ENCODE assay signal across 22 cellular contexts in the genomic region with DNA sequence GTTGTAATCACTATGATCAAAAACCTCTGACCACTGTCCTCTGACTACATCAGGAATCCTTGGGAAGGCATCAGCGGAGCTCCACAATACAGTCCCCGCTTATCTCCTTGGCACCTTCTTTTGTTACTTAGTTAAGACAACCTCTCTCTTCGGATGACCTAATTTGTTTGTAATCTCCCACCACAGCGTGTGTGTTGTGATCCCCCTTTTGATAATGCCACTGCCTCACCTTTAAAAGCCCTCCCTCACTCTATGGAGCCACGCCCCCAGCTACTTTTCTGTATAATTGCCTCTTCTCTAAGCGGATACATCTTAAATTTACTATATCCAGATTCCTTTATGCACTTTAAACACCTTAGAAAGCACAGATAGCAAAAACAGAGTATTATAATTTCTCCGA. TPM values are rescaled to one million over a fixed set of nuclear protein-coding genes. Genes with fewer than 3 reads are reported as not detected.
A peak's percentile ranks its signal among the peaks of the same experiment; 100 is the strongest.
DNase-seq lines count a peak whose midpoint lies in the region; ATAC-seq and TF ChIP-seq lines count a peak whose summit lies in the region.
"Had no signal": no experiment of that assay in that cellular context is flagged by ENCODE, and none has a peak within 500 bp of the region (broad histone marks: within the 10 kb centered on the region; RNA-seq: fewer than 3 reads in every experiment).

No MANE protein-coding gene starts in this region.

- H3K4me3 ChIP-seq in HCT116 (replicated peaks in 1 of 2; ENCODE audit: low read depth in 1 of 2, low read length in 2 of 2) = no peak overlapping the region
- H3K4me3 ChIP-seq in HUES48 (ENCODE audit: low read depth, low read length) = no peak overlapping the region
- no peak overlapping the region for H3K4me3 ChIP-seq in sigmoid colon
- H3K4me3 ChIP-seq in Karpas-422 (ENCODE audit: low read length) = no peak overlapping the region
- H3K4me3 ChIP-seq: A549; BLaER1 treated with 17β-estradiol and CSF1 and Interleukin-3, amounts not matched to agents 10 nM and 100 nM; GM12878; GM23248 had no signal

- POLR2A ChIA-PET in HCT116 (lab: Charles Lee) = no interaction called here

- H4K20me1 ChIP-seq in HCT116 (ENCODE audit: insufficient read depth) (no peaks in the 10 kb centered on the region), Karpas-422 (ENCODE audit: insufficient read depth, low read depth, low read length) (no peaks in the 10 kb centered on the region)
- H4K20me1 ChIP-seq: BLaER1 treated with 17β-estradiol and CSF1 and Interleukin-3, amounts not matched to agents 10 nM and 100 nM had no signal

- TF ChIP-seq RAD21 in HCT116 (IDR thresholded peaks at IDR 0.05; ENCODE audit: low read depth) = no peak

- no peak for TF ChIP-seq EP300 in sigmoid colon (IDR thresholded peaks at IDR 0.05)

- H3K9me3 ChIP-seq in HCT116 (ENCODE audit: control insufficient read depth in 1 of 2, insufficient read depth in 1 of 2, low read depth in 1 of 2, low read length in 2 of 2) = no peaks in the 10 kb centered on the region
- no peaks in the 10 kb centered on the region for H3K9me3 ChIP-seq in HUES48 (ENCODE audit: control insufficient read depth, insufficient read depth, low read length)
- no peaks in the 10 kb centered on the region for H3K9me3 ChIP-seq in sigmoid colon
- no peaks in the 10 kb centered on the region for H3K9me3 ChIP-seq in Karpas-422 (ENCODE audit: low read length)
- H3K9me3 ChIP-seq: A549, BE2C had no signal

- H3K36me3 ChIP-seq in HCT116 (ENCODE audit: control insufficient read depth in 1 of 2, insufficient read depth in 2 of 2, low read length in 2 of 2) = no peaks in the 10 kb centered on the region
- H3K36me3 ChIP-seq in HUES48 (ENCODE audit: control insufficient read depth, insufficient read depth, low read length) = no peaks in the 10 kb centered on the region
- no peaks in the 10 kb centered on the region for H3K36me3 ChIP-seq in sigmoid colon
- no peaks in the 10 kb centered on the region for H3K36me3 ChIP-seq in Karpas-422 (ENCODE audit: insufficient read depth, low read length)
- H3K36me3 ChIP-seq: BE2C; BLaER1 treated with 17β-estradiol and CSF1 and Interleukin-3, amounts not matched to agents 10 nM and 100 nM had no signal

- no peak for ATAC-seq in HCT116
- ATAC-seq in GM18868 (IDR thresholded peaks at IDR 0.05; ENCODE audit: unreplicated experiment) = no peak
- ATAC-seq: GM12878 had no signal

- H3K4me2 ChIP-seq in HCT116 (ENCODE audit: low read length) (no peak overlapping the region), Karpas-422 (ENCODE audit: low read depth, low read length, poor library complexity, severe bottlenecking) (no peak overlapping the region)
- H3K4me2 ChIP-seq: A549; BLaER1 treated with 17β-estradiol and CSF1 and Interleukin-3, amounts not matched to agents 10 nM and 100 nM had no signal

- H3K79me2 ChIP-seq in HCT116 (ENCODE audit: insufficient read depth, low read length) = no peaks in the 10 kb centered on the region
- H3K79me2 ChIP-seq in Karpas-422 (ENCODE audit: low read length) = no peaks in the 10 kb centered on the region

- no peak for DNase-seq in HCT116 (ENCODE audit: low read depth, low spot score)
- peak; percentile 27 for DNase-seq in iPS-NIHi7 (ENCODE audit: extremely low spot score)
- DNase-seq in mucosa of gallbladder (ENCODE audit: low spot score) = no peak
- no peak for DNase-seq in sigmoid colon
- DNase-seq in Karpas-422 = no peak
- DNase-seq: 8988T; AML-193; CD4-positive, alpha-beta T cell; CD8-positive, alpha-beta memory T cell; DMS 273 treated with DMSO at 0.1 percent for 48 hours; DMS79; GDM1; H9 had no signal

- CTCF ChIA-PET in HCT116 (lab: Charles Lee) = interaction anchor here (0.8 kb wide), 1 partner anchor 15 kb away, joined by 3 read pairs; no protein-coding TSS in a partner anchor

- BruUV-seq in HCT116 (replicated peaks; lab: Mats Ljungman, UMichigan) = no TSS peak

- H3K27me3 ChIP-seq in HCT116 (ENCODE audit: insufficient read depth, low read length) = no peaks in the 10 kb centered on the region
- H3K27me3 ChIP-seq in HUES48 (ENCODE audit: control insufficient read depth, insufficient read depth, low read length) = no peaks in the 10 kb centered on the region
- H3K27me3 ChIP-seq in sigmoid colon = peaks cover 0 to 3% (median 0%) of the 10 kb centered on the region in 3 donors
- H3K27me3 ChIP-seq in Karpas-422 (ENCODE audit: low read length) = no peaks in the 10 kb centered on the region
- H3K27me3 ChIP-seq: BLaER1 treated with 17β-estradiol and CSF1 and Interleukin-3, amounts not matched to agents 10 nM and 100 nM had no signal

- TF ChIP-seq POLR2A in HCT116 (IDR thresholded peaks at IDR 0.05; ENCODE audit: borderline replicate concordance, extremely low read depth, insufficient read depth, insufficient read length) (no peak), sigmoid colon (IDR thresholded peaks at IDR 0.05) (no peak)

- WGBS in sigmoid colon, 2 donors = 62 to 72% methylated on average over 7 of the region's 7 CpGs

- RAD21 ChIA-PET in HCT116 (lab: Charles Lee; ENCODE audit: low non-redundant PET in 1 of 2, low total read pairs in 2 of 2, uncharacterized antibody in 2 of 2, unreplicated experiment in 2 of 2) = no interaction called here

- H3K9me2 ChIP-seq in HCT116 (ENCODE audit: insufficient read depth) (0 out of 2 replicates have a peak, but pooled peaks cover 4% of the 10 kb centered on the region), Karpas-422 (replicated peaks; ENCODE audit: insufficient read depth, low read length) (no peaks in the 10 kb centered on the region)

- no peak overlapping the region for H3K9ac ChIP-seq in HCT116 (ENCODE audit: low read length)
- no peak overlapping the region for H3K9ac ChIP-seq in HUES48 (ENCODE audit: low read depth, low read length)
- H3K9ac ChIP-seq in Karpas-422 (ENCODE audit: low read length) = no peak overlapping the region
- H3K9ac ChIP-seq: BLaER1 treated with 17β-estradiol and CSF1 and Interleukin-3, amounts not matched to agents 10 nM and 100 nM; GM23248 had no signal

- H2AFZ ChIP-seq in HCT116 (ENCODE audit: low read depth, low read length, poor library complexity, severe bottlenecking) (peak overlapping the region; percentile 57), Karpas-422 (ENCODE audit: low read length) (no peak overlapping the region)
- H2AFZ ChIP-seq: GM23248 had no signal

- no peak for TF ChIP-seq CTCF in HCT116 (IDR thresholded peaks at IDR 0.05 in 2 of 3, conservative IDR thresholded peaks at IDR 0.05 in 1 of 3; ENCODE audit: borderline replicate concordance in 1 of 3, insufficient read depth in 1 of 3, low read depth in 2 of 3, low read length in 2 of 3)
- TF ChIP-seq CTCF in sigmoid colon (IDR thresholded peaks at IDR 0.05) = no peak

- intact Hi-C loops in HCT116 (cut with micrococcal nuclease) = no loop called here
- intact Hi-C loops in sigmoid colon (cut with DNase I) = no loop called here

- H3K4me1 ChIP-seq in HCT116 (ENCODE audit: control insufficient read depth in 1 of 2, insufficient read depth in 2 of 2, low read length in 2 of 2) = 0 out of 4 replicates have a peak, but pooled peaks cover 2 to 5% of the 10 kb centered on the region in 2 experiments
- peaks cover 7% of the 10 kb centered on the region for H3K4me1 ChIP-seq in HUES48 (ENCODE audit: control insufficient read depth, insufficient read depth, low read length)
- H3K4me1 ChIP-seq in sigmoid colon = no peaks in the 10 kb centered on the region
- H3K4me1 ChIP-seq in Karpas-422 (ENCODE audit: low read length) = no peaks in the 10 kb centered on the region
- H3K4me1 ChIP-seq: BE2C had no signal

- H3K27ac ChIP-seq in HCT116 (ENCODE audit: low read depth, low read length) (no peak overlapping the region), HUES48 (ENCODE audit: low read depth, low read length) (peak overlapping the region; percentile 47), sigmoid colon (no peak overlapping the region), Karpas-422 (ENCODE audit: low read length) (no peak overlapping the region)
- H3K27ac ChIP-seq: A549; BLaER1 treated with 17β-estradiol and CSF1 and Interleukin-3, amounts not matched to agents 10 nM and 100 nM; GM23248 had no signal

TF ChIP-seq in HCT116, 20 proteins besides CTCF, POLR2A, EP300 and RAD21 (continues in another document):
- TF ChIP-seq EZH2phosphoT487 (IDR thresholded peaks at IDR 0.05; ENCODE audit: borderline replicate concordance) (no peak), JUND (IDR thresholded peaks at IDR 0.05) (no peak), MAX (IDR thresholded peaks at IDR 0.05) (no peak)
- TF ChIP-seq, protein P1, sequence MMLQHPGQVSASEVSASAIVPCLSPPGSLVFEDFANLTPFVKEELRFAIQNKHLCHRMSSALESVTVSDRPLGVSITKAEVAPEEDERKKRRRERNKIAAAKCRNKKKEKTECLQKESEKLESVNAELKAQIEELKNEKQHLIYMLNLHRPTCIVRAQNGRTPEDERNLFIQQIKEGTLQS (IDR thresholded peaks at IDR 0.05) = no peak
- TF ChIP-seq, protein P2, sequence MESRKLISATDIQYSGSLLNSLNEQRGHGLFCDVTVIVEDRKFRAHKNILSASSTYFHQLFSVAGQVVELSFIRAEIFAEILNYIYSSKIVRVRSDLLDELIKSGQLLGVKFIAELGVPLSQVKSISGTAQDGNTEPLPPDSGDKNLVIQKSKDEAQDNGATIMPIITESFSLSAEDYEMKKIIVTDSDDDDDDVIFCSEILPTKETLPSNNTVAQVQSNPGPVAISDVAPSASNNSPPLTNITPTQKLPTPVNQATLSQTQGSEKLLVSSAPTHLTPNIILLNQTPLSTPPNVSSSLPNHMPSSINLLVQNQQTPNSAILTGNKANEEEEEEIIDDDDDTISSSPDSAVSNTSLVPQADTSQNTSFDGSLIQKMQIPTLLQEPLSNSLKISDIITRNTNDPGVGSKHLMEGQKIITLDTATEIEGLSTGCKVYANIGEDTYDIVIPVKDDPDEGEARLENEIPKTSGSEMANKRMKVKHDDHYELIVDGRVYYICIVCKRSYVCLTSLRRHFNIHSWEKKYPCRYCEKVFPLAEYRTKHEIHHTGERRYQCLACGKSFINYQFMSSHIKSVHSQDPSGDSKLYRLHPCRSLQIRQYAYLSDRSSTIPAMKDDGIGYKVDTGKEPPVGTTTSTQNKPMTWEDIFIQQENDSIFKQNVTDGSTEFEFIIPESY (IDR thresholded peaks at IDR 0.05; ENCODE audit: extremely low read depth, insufficient replicate concordance, low read length) = no peak

RNA-seq across cellular contexts. Expression of gene OR2Y1, which starts 35.9 kb away (rescaled TPM):
- total RNA-seq in HCT116 (2021; ENCODE audit: unreplicated experiment) (not detected), mucosa of gallbladder (not detected), sigmoid colon (not detected)
- not detected in 2 replicates for polyA plus RNA-seq in HCT116 (2012)
- not detected for polyA plus RNA-seq in sigmoid colon
- total RNA-seq in Karpas-422 (2014; rRNA removed; shearing (Covaris generic); ENCODE audit: low replicate concordance) = not detected in 2 replicates
- total RNA-seq: CD4-positive, alpha-beta T cell; CD8-positive, alpha-beta memory T cell; GM12878; GM23248; H4; H9 had no signal
- polyA plus RNA-seq: A549; CD14-positive monocyte; CD8-positive, alpha-beta memory T cell; GM12878; GM23248 had no signal

RNA-seq across cellular contexts. Expression of gene FLT4, which starts 54.5 kb away (rescaled TPM):
- total RNA-seq in HCT116 (2021; ENCODE audit: unreplicated experiment) (0.17 TPM), mucosa of gallbladder (11.1 TPM), sigmoid colon (10 to 100 TPM in 1 of 4 donors, 1 to 10 TPM in 3; 5.3 to 16.9 (median 8.6) TPM)
- 0.07 and 0.09 TPM in 2 replicates for polyA plus RNA-seq in HCT116 (2012)
- 1 to 10 TPM in 1 of 3 donors, under 1 TPM in 2; 0.23 to 6.2 (median 0.60) TPM for polyA plus RNA-seq in sigmoid colon
- total RNA-seq in Karpas-422 (2014; rRNA removed; shearing (Covaris generic); ENCODE audit: low replicate concordance) = not detected in 2 replicates
- total RNA-seq: GM12878, GM23248, H4 had no signal
- polyA plus RNA-seq: CD14-positive monocyte, GM23248 had no signal
